In genomic region chr14:49620182-49621113, GRCh38 we compare ENCODE assay signal across 8 cellular contexts. TPM values are rescaled to one million over a fixed set of nuclear protein-coding genes. Genes with fewer than 3 reads are reported as not detected.
DNase-seq lines count a peak whose midpoint lies in the region; ATAC-seq, FAIRE-seq and TF ChIP-seq lines count a peak whose summit lies in the region.

MGAT2 (plus strand) TSS chr14:49620799; CDS start chr14:49621269, 470 bp downstream.
RPL36AL (minus strand) TSS chr14:49620626; CDS start chr14:49619104, 1,522 bp downstream.

- peak; percentile 90 for ATAC-seq in GM19035 (IDR thresholded peaks at IDR 0.05; ENCODE audit: unreplicated experiment)
- peak; percentile 95 for ATAC-seq in HG03354 (IDR thresholded peaks at IDR 0.05; ENCODE audit: poor library complexity, severe bottlenecking, unreplicated experiment)
- ATAC-seq in activated CD4-positive, CD25-positive, alpha-beta regulatory T cell treated with anti-CD3 and anti-CD28 coated beads, Interleukin-2, amount 50 U/mL, for 24 hours: peak; percentile 88 to 90

- H3K9me3 ChIP-seq in keratinocyte (ENCODE audit: control insufficient read depth, low read depth, low read length): no peaks in the 10 kb centered on the region

- dilution Hi-C loops in keratinocyte (cut with MboI; ENCODE audit: extremely low pct_ligation_motif_present, low sequenced_read_pairs): no loop called here

- DNase-seq in AML-193 (lab: John Stamatoyannopoulos, UW): peak; percentile 94 to 95
- peak; percentile 91 to 96 for DNase-seq in NCI-H446 (lab: John Stamatoyannopoulos, UW)
- DNase-seq in cerebellar cortex (ENCODE audit: low spot score): peak; percentile 99
- peak; percentile 71 for DNase-seq in keratinocyte (ENCODE audit: low read depth, low spot score)
- peak; percentile 86 to 89 for DNase-seq in stimulated activated CD4-positive, alpha-beta T cell treated with anti-CD3 and anti-CD28 coated beads, Interleukin-15, amount 100 ng/mL, for 1 hour (ENCODE audit: low read depth in 1 of 2, low spot score in 1 of 2)

- peaks cover 2 to 9% of the 10 kb centered on the region in 2 experiments for H3K36me3 ChIP-seq in keratinocyte (ENCODE audit: control insufficient read depth in 2 of 2, extremely low read depth in 1 of 2, insufficient read depth in 2 of 2, low read length in 2 of 2)

- peaks cover 50% of the 10 kb centered on the region for H3K4me1 ChIP-seq in keratinocyte (ENCODE audit: control insufficient read depth, extremely low read depth, insufficient read depth, low read length)

- H3K4me2 ChIP-seq in keratinocyte (ENCODE audit: control insufficient read depth, extremely low read depth, insufficient read depth, low read depth, low read length): peak within 1 kb of the TSS; percentile 100

- peak in 2 of 3 experiments; percentile 7 to 53 for TF ChIP-seq CTCF in keratinocyte (optimal IDR thresholded peaks at IDR 0.05 in 1 of 3, IDR thresholded peaks at IDR 0.05 in 1 of 3, conservative IDR thresholded peaks at IDR 0.05 in 1 of 3; ENCODE audit: extremely low read depth in 1 of 3, insufficient read depth in 2 of 3, low read length in 3 of 3)

- peaks cover 58% of the 10 kb centered on the region for H3K79me2 ChIP-seq in keratinocyte (ENCODE audit: control insufficient read depth, insufficient read depth, low read length)

- H4K20me1 ChIP-seq in keratinocyte (ENCODE audit: control insufficient read depth, extremely low read depth, insufficient read depth, low read length): peaks cover 7% of the 10 kb centered on the region

- FAIRE-seq in keratinocyte (lab: Jason Lieb, UNC): peak; percentile 26

- H2AFZ ChIP-seq in keratinocyte (ENCODE audit: control insufficient read depth, low read length): peak within 1 kb of the TSS; percentile 83

- H3K27ac ChIP-seq in keratinocyte (ENCODE audit: control insufficient read depth, insufficient read depth, low read length): peak within 1 kb of the TSS; percentile 99

- H3K9me1 ChIP-seq in keratinocyte (ENCODE audit: control insufficient read depth, extremely low read depth, insufficient read depth, low read length): no peaks in the 10 kb centered on the region

- H3K4me3 ChIP-seq in keratinocyte (ENCODE audit: control insufficient read depth in 2 of 3, extremely low read depth in 1 of 3, insufficient read depth in 2 of 3, low read depth in 1 of 3, low read length in 3 of 3): peak within 1 kb of the TSS; percentile 77 to 100 (median 100)

- H3K9ac ChIP-seq in keratinocyte (ENCODE audit: control insufficient read depth, extremely low read depth, insufficient read depth, low read length): peak within 1 kb of the TSS; percentile 100

- no peaks in the 10 kb centered on the region for H3K27me3 ChIP-seq in keratinocyte (ENCODE audit: control insufficient read depth, extremely low read depth, insufficient read depth, low read length)

RNA-seq across cellular contexts. Expression of gene MGAT2, which starts in this region (rescaled TPM):
- 20.7 to 27.9 TPM (median 24.0 TPM) in 3 replicates for polyA plus RNA-seq in keratinocyte
- polyA plus RNA-seq in keratinocyte (2011; ENCODE audit: low read depth): 5.4 TPM
- polyA plus RNA-seq in keratinocyte (2011; cell fraction: cytosol; rRNA removed): 16.4 and 24.0 TPM in 2 replicates
- polyA plus RNA-seq in keratinocyte (2011; cell fraction: nucleus; rRNA removed): 22.6 and 25.3 TPM in 2 replicates
- 6.4 and 26.0 TPM in 2 replicates for polyA plus RNA-seq in keratinocyte (2012; ENCODE audit: low replicate concordance)
- polyA minus RNA-seq in keratinocyte: 6.5 to 20.8 TPM (median 17.6 TPM) in 3 replicates
- 27.8 TPM for polyA minus RNA-seq in keratinocyte (2011; cell fraction: cytosol; rRNA and poly(A)+ RNA removed)
- 18.5 and 23.4 TPM in 2 replicates for polyA minus RNA-seq in keratinocyte (2011; cell fraction: nucleus; rRNA and poly(A)+ RNA removed)

RNA-seq across cellular contexts. Expression of gene RPL36AL, which starts in this region (rescaled TPM):
- 185 to 407 TPM (median 327 TPM) in 3 replicates for polyA plus RNA-seq in keratinocyte
- polyA plus RNA-seq in keratinocyte (2011; ENCODE audit: low read depth): 187 TPM
- polyA plus RNA-seq in keratinocyte (2011; cell fraction: cytosol; rRNA removed): 455 and 462 TPM in 2 replicates
- polyA plus RNA-seq in keratinocyte (2011; cell fraction: nucleus; rRNA removed): 141 and 184 TPM in 2 replicates
- 408 and 526 TPM in 2 replicates for polyA plus RNA-seq in keratinocyte (2012; ENCODE audit: low replicate concordance)
- polyA minus RNA-seq in keratinocyte: 8.6 to 130 TPM (median 79.2 TPM) in 3 replicates
- 76.0 TPM for polyA minus RNA-seq in keratinocyte (2011; cell fraction: cytosol; rRNA and poly(A)+ RNA removed)
- polyA minus RNA-seq in keratinocyte (2011; cell fraction: nucleus; rRNA and poly(A)+ RNA removed): 17.8 and 27.2 TPM in 2 replicates

Comparison
In these comparisons a context has a peak if more than half of its experiments do, and no peak if none do; other contexts are left out.
1. Peak in every context shown above with its lines: DNase-seq, ATAC-seq, H3K4me3 ChIP-seq and H3K27ac ChIP-seq.